ENCODE assay signal across 14 cellular contexts in the genomic region with DNA sequence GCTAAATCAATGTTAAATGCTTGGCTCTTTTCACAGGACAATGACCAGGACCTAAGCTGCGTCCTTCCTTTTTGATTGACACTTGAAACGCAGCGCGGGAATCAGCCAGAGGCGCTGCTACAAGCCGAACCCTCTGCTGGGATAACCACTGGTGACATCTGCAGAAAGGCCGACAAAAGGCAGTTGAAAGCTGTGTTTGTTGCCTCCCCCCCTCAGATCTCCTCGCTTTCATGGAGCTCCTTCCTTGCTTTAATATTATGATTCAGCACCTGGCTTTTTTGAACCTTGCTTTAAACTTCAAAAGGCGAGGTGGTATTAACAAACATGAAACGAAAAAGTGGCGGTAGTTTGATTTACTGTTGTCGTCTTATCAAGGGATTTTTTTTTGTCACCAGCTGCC.
"Had no signal": no experiment of that assay in that cellular context is flagged by ENCODE, and none has a peak within 500 bp of the region (broad histone marks: within the 10 kb centered on the region; RNA-seq: fewer than 3 reads in every experiment).

No MANE protein-coding gene starts in this region.

- ATAC-seq: body of pancreas, left lobe of liver had no signal

- DNase-seq: activated CD4-positive, alpha-beta T cell treated with anti-CD3 and anti-CD28 coated beads, Interleukin-2, amount 50 U/mL, for 48 hours; activated naive CD8-positive, alpha-beta T cell treated with anti-CD3 and anti-CD28 coated beads for 36 hours; activated T-cell treated with anti-CD3 and anti-CD28 coated beads, Interleukin-2, amount 50 U/mL, for 1 hour; body of pancreas; caudate nucleus; colonic mucosa; hippocampal formation; midbrain; stimulated activated CD4-positive, alpha-beta T cell treated with anti-CD3 and anti-CD28 coated beads, Interleukin-1b, Interleukin-23, amount 100 ng/mL, for 48 hours; stomach; testis had no signal

- H3K4me3 Mint-ChIP-seq: activated naive CD8-positive, alpha-beta T cell treated with anti-CD3 and anti-CD28 coated beads for 36 hours had no signal

- H3K4me3 ChIP-seq: body of pancreas, colonic mucosa, esophagus muscularis mucosa, stomach, testis, upper lobe of left lung had no signal

- H3K36me3 Mint-ChIP-seq: activated naive CD8-positive, alpha-beta T cell treated with anti-CD3 and anti-CD28 coated beads for 36 hours had no signal

- H3K27ac Mint-ChIP-seq: activated naive CD8-positive, alpha-beta T cell treated with anti-CD3 and anti-CD28 coated beads for 36 hours had no signal

- H3K9me3 Mint-ChIP-seq: activated naive CD8-positive, alpha-beta T cell treated with anti-CD3 and anti-CD28 coated beads for 36 hours had no signal
